ENCODE assay signal across 10 cellular contexts in the genomic region with DNA sequence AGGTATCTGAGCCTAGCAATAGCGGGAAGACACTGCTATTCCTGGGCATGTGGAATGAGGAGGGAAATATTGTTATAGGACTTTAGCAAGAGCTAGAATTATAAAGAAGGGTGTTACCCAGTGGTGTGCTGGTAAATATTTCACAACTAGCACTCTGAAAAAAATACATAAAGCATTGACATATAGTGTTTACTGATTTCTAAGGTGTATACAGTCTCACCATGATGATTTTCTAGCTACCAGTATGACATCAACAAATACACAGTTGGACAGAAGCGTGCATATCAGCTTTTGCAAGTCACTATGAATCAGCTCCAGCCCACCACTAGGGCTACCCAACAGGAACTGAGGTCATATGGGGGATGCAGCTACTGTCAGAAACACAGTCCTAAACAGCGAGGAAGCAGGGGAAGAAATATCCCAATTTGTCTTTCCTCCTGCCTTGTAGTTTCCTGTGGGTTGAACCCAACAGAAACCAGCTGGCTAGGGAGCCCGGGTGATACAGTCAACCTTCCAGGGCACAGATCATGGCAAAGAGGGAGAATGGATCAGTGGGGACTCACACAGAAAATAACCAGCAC. TPM values are rescaled to one million over a fixed set of nuclear protein-coding genes. Genes with fewer than 3 reads are reported as not detected.
DNase-seq lines count a peak whose midpoint lies in the region; ATAC-seq and TF ChIP-seq lines count a peak whose summit lies in the region.
"Had no signal": no experiment of that assay in that cellular context is flagged by ENCODE, and none has a peak within 500 bp of the region (broad histone marks: within the 10 kb centered on the region; RNA-seq: fewer than 3 reads in every experiment).

No MANE protein-coding gene starts in this region.

- H3K27me3 Mint-ChIP-seq in neural crest cell (ENCODE audit: low read depth): no peaks in the 10 kb centered on the region

- H3K27ac ChIP-seq in brain microvascular endothelial cell: peak overlapping the region; percentile 23

- H3K9me3 Mint-ChIP-seq in neural crest cell: peaks cover 6% of the 10 kb centered on the region

- no peaks in the 10 kb centered on the region for H3K36me3 ChIP-seq in brain microvascular endothelial cell (replicated peaks)

- no peak overlapping the region for H3K4me3 ChIP-seq in brain microvascular endothelial cell (ENCODE audit: low read depth, low read length)

- TF ChIP-seq CTCF in brain microvascular endothelial cell (IDR thresholded peaks at IDR 0.05; ENCODE audit: low read depth, low read length, missing control alignments): peak; percentile 50
- no peak for TF ChIP-seq CTCF in neural crest cell (conservative IDR thresholded peaks at IDR 0.05)
- no peak for TF ChIP-seq CTCF in GM10266 (IDR thresholded peaks at IDR 0.05; ENCODE audit: control insufficient read depth, insufficient read depth, low read depth, missing control alignments)

- H3K4me1 Mint-ChIP-seq in neural crest cell: no peaks in the 10 kb centered on the region

- no peaks in the 10 kb centered on the region for H3K36me3 Mint-ChIP-seq in neural crest cell (ENCODE audit: low read depth)

- H3K27ac Mint-ChIP-seq in neural crest cell (ENCODE audit: unreplicated experiment): peak overlapping the region; percentile 47

- ATAC-seq in HG02678 (IDR thresholded peaks at IDR 0.05; ENCODE audit: unreplicated experiment) (no peak), HG02884 (IDR thresholded peaks at IDR 0.05; ENCODE audit: unreplicated experiment) (no peak)

- peak; percentile 77 for DNase-seq in Daoy (ENCODE audit: low read depth)
- DNase-seq in LHCN-M2 (ENCODE audit: low read depth): peak; percentile 80
- peak; percentile 75 for DNase-seq in brain microvascular endothelial cell
- no peak for DNase-seq in neural crest cell (ENCODE audit: low read depth, low spot score)
- DNase-seq in germinal center (ENCODE audit: low spot score): no peak
- DNase-seq in GM10266 (ENCODE audit: extremely low spot score): no peak
- DNase-seq: NCI-H1048; stimulated activated CD4-positive, alpha-beta T cell treated with anti-CD3 and anti-CD28 coated beads, Interleukin-4, amount 100 ng/mL, for 4 hours had no signal

- no peaks in the 10 kb centered on the region for H3K27me3 ChIP-seq in brain microvascular endothelial cell (replicated peaks)

- in situ Hi-C loops in brain microvascular endothelial cell (cut with HindIII; ENCODE audit: low pct_ligation_motif_present, low sequenced_read_pairs): no loop called here

- no peak overlapping the region for H3K4me3 Mint-ChIP-seq in neural crest cell

RNA-seq across cellular contexts. Expression of a gene that starts 39.6 kb away (rescaled TPM):
- total RNA-seq in Daoy (2014; rRNA removed; shearing (Covaris generic)): not detected in 2 replicates
- total RNA-seq in LHCN-M2 (2014; rRNA removed) (0.06 TPM in 2 replicates), neural crest cell (0.75 and 1.2 TPM in 2 replicates)
- not detected for polyA plus RNA-seq in LHCN-M2 (2012)

RNA-seq across cellular contexts. Expression of a gene that starts 46.3 kb away (rescaled TPM):
- 120 and 124 TPM in 2 replicates for total RNA-seq in Daoy (2014; rRNA removed; shearing (Covaris generic))
- total RNA-seq in LHCN-M2 (2014; rRNA removed): 60.4 and 90.0 TPM in 2 replicates
- polyA plus RNA-seq in LHCN-M2 (2012): 267 TPM
- 116 and 117 TPM in 2 replicates for total RNA-seq in neural crest cell

Comparison
In these comparisons a context has a peak if more than half of its experiments do, and no peak if none do; other contexts are left out.
1. DNase-seq: peak in Daoy (single experiment), LHCN-M2 (single experiment) and brain microvascular endothelial cell (single experiment); none in neural crest cell (single experiment), germinal center (single experiment) and GM10266 (single experiment).